ENCODE assay signal across 20 cellular contexts in genomic region chr2:130346741-130347066, GRCh38.
"Had no signal": no experiment of that assay in that cellular context is flagged by ENCODE, and none has a peak within 500 bp of the region (broad histone marks: within the 10 kb centered on the region; RNA-seq: fewer than 3 reads in every experiment).

No MANE protein-coding gene starts in this region.

- H3K27me3 ChIP-seq: brain microvascular endothelial cell, gastroesophageal sphincter, right atrium auricular region, testis had no signal

- ATAC-seq: gastroesophageal sphincter had no signal

- H3K27me3 Mint-ChIP-seq: activated CD4-positive, alpha-beta memory T cell treated with anti-CD3 and anti-CD28 coated beads, Interleukin-2, amount 10 ng/mL, durations not matched to agents 7 days and 5 days; type B pancreatic cell had no signal

- H3K9me3 ChIP-seq: gastroesophageal sphincter, left ventricle myocardium inferior, prostate gland, right atrium auricular region, testis had no signal

- H3K4me1 ChIP-seq: prostate gland had no signal

- H3K4me3 ChIP-seq: gastroesophageal sphincter, left ventricle myocardium inferior, prostate gland, right atrium auricular region, skin epidermis, testis had no signal

- DNase-seq: activated CD4-positive, alpha-beta T cell treated with anti-CD3 and anti-CD28 coated beads for 48 hours; activated CD4-positive, CD25-positive, alpha-beta regulatory T cell; aorta; brain microvascular endothelial cell; cortex of kidney; effector CD4-positive, alpha-beta T cell; immature natural killer cell; kidney glomerular epithelial cell; left ventricle myocardium inferior; mammary epithelial cell; stimulated activated CD4-positive, alpha-beta T cell treated with anti-CD3 and anti-CD28 coated beads, Interleukin-15, amount 100 ng/mL, for 24 hours; stimulated activated CD4-positive, alpha-beta T cell treated with anti-CD3 and anti-CD28 coated beads, Interleukin-2, amount 100 ng/mL, for 48 hours; T1000; testis had no signal

- H3K9me3 Mint-ChIP-seq: activated CD4-positive, alpha-beta memory T cell treated with anti-CD3 and anti-CD28 coated beads, Interleukin-2, amount 10 ng/mL, durations not matched to agents 7 days and 5 days; immature natural killer cell; type B pancreatic cell had no signal

- H3K27ac Mint-ChIP-seq: activated CD4-positive, alpha-beta memory T cell treated with anti-CD3 and anti-CD28 coated beads, Interleukin-2, amount 10 ng/mL, durations not matched to agents 7 days and 5 days; type B pancreatic cell had no signal

- H3K27ac ChIP-seq: brain microvascular endothelial cell, gastroesophageal sphincter, left ventricle myocardium inferior, prostate gland, right atrium auricular region, skin epidermis, testis had no signal

- H3K4me3 Mint-ChIP-seq: activated CD4-positive, alpha-beta memory T cell treated with anti-CD3 and anti-CD28 coated beads, Interleukin-2, amount 10 ng/mL, durations not matched to agents 7 days and 5 days; type B pancreatic cell had no signal
